ENCODE assay signal across 30 cellular contexts in the genomic region with DNA sequence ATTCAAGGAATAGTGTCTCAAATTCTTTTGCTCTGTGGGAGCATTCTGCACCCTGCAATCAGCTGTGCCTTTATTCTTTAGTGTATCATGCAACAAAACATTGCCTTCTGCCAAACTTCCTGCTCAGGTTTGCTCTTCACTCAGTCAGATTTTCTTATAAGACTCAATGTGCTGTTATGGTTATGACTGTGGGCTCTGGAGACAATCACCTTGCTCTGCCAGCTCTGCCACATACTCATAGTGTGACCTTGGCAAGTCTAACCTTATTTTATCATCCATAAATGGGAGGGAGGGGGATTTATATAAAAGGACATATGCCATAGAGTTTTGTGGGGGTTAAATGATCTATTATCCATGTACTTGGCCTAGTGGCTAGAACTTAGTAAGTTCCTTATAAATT.
"Had no signal": no experiment of that assay in that cellular context is flagged by ENCODE, and none has a peak within 500 bp of the region (broad histone marks: within the 10 kb centered on the region; RNA-seq: fewer than 3 reads in every experiment).

No MANE protein-coding gene starts in this region.

- H3K27ac ChIP-seq: brain microvascular endothelial cell, coronary artery, gastroesophageal sphincter, heart right ventricle, WERI-Rb-1 had no signal

- H3K27ac Mint-ChIP-seq: activated B cell treated with CpG ODN at 0.5 μM for 24 hours; activated CD8-positive, alpha-beta T cell treated with anti-CD3 and anti-CD28 coated beads for 36 hours; activated naive CD8-positive, alpha-beta T cell; activated T-helper 17 cell treated with anti-CD3 and anti-CD28 coated beads, Interleukin-2, amount 50 U/mL, for 72 hours; T-helper 17 cell; T-helper 2 cell treated with Interferon-gamma antibody and Interleukin-4, amounts not matched to agents 5 μg/mL and 100 μg/mL, for 36 hours had no signal

- ATAC-seq: activated CD4-positive, CD25-positive, alpha-beta regulatory T cell treated with anti-CD3 and anti-CD28 coated beads, Interleukin-2, amount 50 U/mL, for 24 hours; activated CD8-positive, alpha-beta T cell treated with anti-CD3 and anti-CD28 coated beads for 36 hours; activated T-cell treated with anti-CD3 and anti-CD28 coated beads, Interleukin-2, amount 50 U/mL, for 4 hours; activated T-helper 17 cell treated with anti-CD3 and anti-CD28 coated beads, Interleukin-2, amount 50 U/mL, for 72 hours; gastroesophageal sphincter; T-helper 17 cell had no signal

- H3K27me3 Mint-ChIP-seq: activated B cell treated with CpG ODN at 0.5 μM for 24 hours had no signal

- H3K36me3 ChIP-seq: brain microvascular endothelial cell, esophagus squamous epithelium, gastroesophageal sphincter, heart right ventricle, WERI-Rb-1 had no signal

- H3K4me1 Mint-ChIP-seq: activated B cell treated with CpG ODN at 0.5 μM for 24 hours; central memory CD8-positive, alpha-beta T cell had no signal

- H3K27me3 ChIP-seq: brain microvascular endothelial cell, esophagus squamous epithelium, gastroesophageal sphincter, heart right ventricle had no signal

- H3K4me3 ChIP-seq: coronary artery, esophagus squamous epithelium, gastroesophageal sphincter, heart right ventricle had no signal

- H3K4me3 Mint-ChIP-seq: activated B cell treated with CpG ODN at 0.5 μM for 24 hours; activated CD8-positive, alpha-beta T cell treated with anti-CD3 and anti-CD28 coated beads for 36 hours; activated naive CD8-positive, alpha-beta T cell; activated T-cell treated with anti-CD3 and anti-CD28 coated beads, Interleukin-2, amount 50 U/mL, for 4 hours; activated T-helper 17 cell treated with anti-CD3 and anti-CD28 coated beads, Interleukin-2, amount 50 U/mL, for 72 hours; central memory CD8-positive, alpha-beta T cell; T-helper 17 cell; T-helper 2 cell treated with Interferon-gamma antibody and Interleukin-4, amounts not matched to agents 5 μg/mL and 100 μg/mL, for 36 hours had no signal

- H3K36me3 Mint-ChIP-seq: activated naive CD8-positive, alpha-beta T cell had no signal

- H3K9me3 Mint-ChIP-seq: activated B cell treated with CpG ODN at 0.5 μM for 24 hours; activated CD8-positive, alpha-beta T cell treated with anti-CD3 and anti-CD28 coated beads for 36 hours; activated T-cell treated with anti-CD3 and anti-CD28 coated beads, Interleukin-2, amount 50 U/mL, for 4 hours; activated T-helper 17 cell treated with anti-CD3 and anti-CD28 coated beads, Interleukin-2, amount 50 U/mL, for 72 hours; central memory CD8-positive, alpha-beta T cell; T-helper 2 cell treated with Interferon-gamma antibody and Interleukin-4, amounts not matched to agents 5 μg/mL and 100 μg/mL, for 36 hours had no signal

- H3K9me3 ChIP-seq: esophagus squamous epithelium, gastroesophageal sphincter, heart right ventricle had no signal

- DNase-seq: activated B cell treated with CpG ODN at 0.5 μM for 24 hours; activated CD4-positive, alpha-beta T cell treated with anti-CD3 and anti-CD28 coated beads for 48 hours; activated CD4-positive, alpha-beta T cell treated with anti-CD3 and anti-CD28 coated beads, Interleukin-2, amount 50 U/mL, for 1 hour; activated CD4-positive, alpha-beta T cell treated with anti-CD3 and anti-CD28 coated beads, Interleukin-2, amount 50 U/mL, for 48 hours; activated CD8-positive, alpha-beta memory T cell treated with anti-CD3 and anti-CD28 coated beads for 24 hours; activated CD8-positive, alpha-beta T cell treated with anti-CD3 and anti-CD28 coated beads for 36 hours; activated effector memory CD4-positive, alpha-beta T cell treated with Interleukin-2 at 50 U/mL for 16 hours; activated gamma-delta T cell treated with Interleukin-2 at 50 U/mL for 16 hours; activated naive CD4-positive, alpha-beta T cell treated with anti-CD3 and anti-CD28 coated beads, Interleukin-2, amount 50 U/mL, for 16 hours; activated naive CD4-positive, alpha-beta T cell treated with Interleukin-2 at 50 U/mL for 16 hours; activated T-cell treated with anti-CD3 and anti-CD28 coated beads, Interleukin-2, amount 50 U/mL, for 4 hours; amniotic stem cell; anterior cingulate cortex; brain microvascular endothelial cell; dermis blood vessel endothelial cell; effector CD8-positive, alpha-beta T cell; esophagus squamous epithelium; foreskin melanocyte; heart right ventricle; T-helper 1 cell; T-helper 17 cell; T1000; WERI-Rb-1 had no signal
